In genomic region chr20:60892095-60892813, GRCh38 we compare ENCODE assay signal across 35 cellular contexts.
"Had no signal": no experiment of that assay in that cellular context is flagged by ENCODE, and none has a peak within 500 bp of the region (broad histone marks: within the 10 kb centered on the region; RNA-seq: fewer than 3 reads in every experiment).

No MANE protein-coding gene starts in this region.

- H3K27me3 ChIP-seq: MG63 had no signal

- DNase-seq: Karpas-422, Kasumi-1, MG63, MM.1S, MV-4-11, NCI-H1048, NCI-H1092, NCI-H1092 treated with DMSO at 0.1 percent for 48 hours, NCI-H1105, NCI-H1105 treated with DMSO at 0.1 percent for 48 hours, NCI-H1417, NCI-H1417 treated with DMSO at 0.1 percent for 48 hours, NCI-H1436, NCI-H1436 treated with DMSO at 0.1 percent for 48 hours, NCI-H146, NCI-H1694, NCI-H1694 treated with DMSO at 0.1 percent for 48 hours, NCI-H187, NCI-H187 treated with DMSO at 0.1 percent for 48 hours, NCI-H1930, NCI-H2029, NCI-H2029 treated with DMSO at 0.1 percent for 48 hours, NCI-H2081, NCI-H2081 treated with DMSO at 0.1 percent for 48 hours, NCI-H2107, NCI-H2171, NCI-H2171 treated with DMSO at 0.1 percent for 48 hours, NCI-H2227 treated with DMSO at 0.1 percent for 48 hours, NCI-H226, NCI-H345, NCI-H446, NCI-H446 treated with DMSO at 0.1 percent for 48 hours, NCI-H510A, NCI-H510A treated with DMSO at 0.1 percent for 48 hours, NCI-H524 had no signal

- H3K9me3 ChIP-seq: MG63 had no signal

- H3K4me3 ChIP-seq: MG63 had no signal

- H3K36me3 ChIP-seq: MG63 had no signal
